8 cellular contexts compared by ENCODE assay signal in genomic region chr11:31509017-31509411, GRCh38. TPM values are rescaled to one million over a fixed set of nuclear protein-coding genes. Genes with fewer than 3 reads are reported as not detected.
DNase-seq lines count a peak whose midpoint lies in the region; ATAC-seq and TF ChIP-seq lines count a peak whose summit lies in the region.

No MANE protein-coding gene starts in this region.

- TF ChIP-seq CTCF in fibroblast of mammary gland (conservative IDR thresholded peaks at IDR 0.05; ENCODE audit: control insufficient read depth, insufficient read depth, low read depth, low read length) = no peak
- no peak for TF ChIP-seq CTCF in parathyroid adenoma (IDR thresholded peaks at IDR 0.05)

- H3K27me3 Mint-ChIP-seq in activated T-cell treated with anti-CD3 and anti-CD28 coated beads, Interleukin-2, amount 50 U/mL, for 72 hours (ENCODE audit: low read depth) = no peaks in the 10 kb centered on the region

- H3K36me3 ChIP-seq in SK-N-MC (ENCODE audit: insufficient read depth, low read length) (peaks cover 7% of the 10 kb centered on the region; the same call in 1 of the 2 replicates), parathyroid adenoma (ENCODE audit: control insufficient read depth, insufficient read depth, low read length) (no peaks in the 10 kb centered on the region)

- H3K4me1 Mint-ChIP-seq in activated T-cell treated with anti-CD3 and anti-CD28 coated beads, Interleukin-2, amount 50 U/mL, for 72 hours (ENCODE audit: low read depth) = peaks cover 49% of the 10 kb centered on the region

- peak; percentile 3 to 7 for DNase-seq in activated T-cell treated with anti-CD3 and anti-CD28 coated beads, Interleukin-2, amount 50 U/mL, for 72 hours
- DNase-seq in activated T-cell treated with anti-CD3 and anti-CD28 coated beads for 4 hours (no peak), SK-N-MC (ENCODE audit: low read depth, low spot score) (no peak), fibroblast of mammary gland (ENCODE audit: low read depth) (no peak), NCI-H774 (lab: John Stamatoyannopoulos, UW) (no peak)

- peak overlapping the region; percentile 77 for H3K4me2 ChIP-seq in parathyroid adenoma (ENCODE audit: low read length)

- H3K27ac ChIP-seq in SK-N-MC = no peak overlapping the region
- H3K27ac ChIP-seq in parathyroid adenoma = peak overlapping the region; percentile 60

- no peaks in the 10 kb centered on the region for H3K9me3 Mint-ChIP-seq in activated T-cell treated with anti-CD3 and anti-CD28 coated beads, Interleukin-2, amount 50 U/mL, for 72 hours

- peaks cover 0 to 8% of the 10 kb centered on the region in 2 donors for H3K36me3 Mint-ChIP-seq in activated T-cell treated with anti-CD3 and anti-CD28 coated beads, Interleukin-2, amount 50 U/mL, for 72 hours (ENCODE audit: insufficient read depth in 2 of 2)

- H3K9me3 ChIP-seq in SK-N-MC (ENCODE audit: low read depth, low read length) = no peaks in the 10 kb centered on the region
- no peaks in the 10 kb centered on the region for H3K9me3 ChIP-seq in parathyroid adenoma (ENCODE audit: control insufficient read depth, low read length)

- H3K27ac Mint-ChIP-seq in activated T-cell treated with anti-CD3 and anti-CD28 coated beads, Interleukin-2, amount 50 U/mL, for 72 hours = peak overlapping the region; percentile 99

- H3K4me3 Mint-ChIP-seq in activated T-cell treated with anti-CD3 and anti-CD28 coated beads, Interleukin-2, amount 50 U/mL, for 72 hours = peak overlapping the region; percentile 98 to 99

- H2AFZ ChIP-seq in parathyroid adenoma = peak overlapping the region; percentile 87

- peak; percentile 5 to 8 for ATAC-seq in activated T-cell treated with anti-CD3 and anti-CD28 coated beads, Interleukin-2, amount 50 U/mL, for 72 hours (replicated peaks in 1 of 2)
- ATAC-seq in HG02763 (IDR thresholded peaks at IDR 0.05; ENCODE audit: unreplicated experiment) (peak; percentile 2), esophagus mucosa (no peak)

- H3K4me1 ChIP-seq in parathyroid adenoma = peaks cover 2% of the 10 kb centered on the region

- H3K4me3 ChIP-seq in SK-N-MC (peak overlapping the region; percentile 98), fibroblast of mammary gland (ENCODE audit: control insufficient read depth, low read depth, low read length) (peak overlapping the region; percentile 91), parathyroid adenoma (ENCODE audit: low read depth, low read length) (peak overlapping the region; percentile 95)

- peak overlapping the region; percentile 88 for H3K9ac ChIP-seq in SK-N-MC (ENCODE audit: insufficient read length)
- no peak overlapping the region for H3K9ac ChIP-seq in parathyroid adenoma

- H3K79me2 ChIP-seq in parathyroid adenoma = peaks cover 7% of the 10 kb centered on the region

- H3K27me3 ChIP-seq in parathyroid adenoma (ENCODE audit: control insufficient read depth, insufficient read depth, low read length) = no peaks in the 10 kb centered on the region

RNA-seq across cellular contexts. Expression of gene IMMP1L, which starts 0.4 kb away (rescaled TPM):
- total RNA-seq in activated T-cell treated with anti-CD3 and anti-CD28 coated beads, Interleukin-2, amount 50 U/mL, for 72 hours = 10 to 100 TPM; 27.0 to 33.3 TPM
- 12.5 TPM for total RNA-seq in esophagus mucosa

RNA-seq across cellular contexts. Expression of gene ELP4, which starts 0.6 kb away (rescaled TPM):
- 10 to 100 TPM; 22.7 to 30.0 TPM for total RNA-seq in activated T-cell treated with anti-CD3 and anti-CD28 coated beads, Interleukin-2, amount 50 U/mL, for 72 hours
- 15.1 TPM for total RNA-seq in esophagus mucosa

Comparison
In these comparisons a context has a peak if more than half of its experiments do, and no peak if none do; other contexts are left out.
1. DNase-seq: peak in activated T-cell treated with anti-CD3 and anti-CD28 coated beads, Interleukin-2, amount 50 U/mL, for 72 hours (2 of 2); none in activated T-cell treated with anti-CD3 and anti-CD28 coated beads for 4 hours (single experiment), SK-N-MC (single experiment), fibroblast of mammary gland (single experiment) and NCI-H774 (single experiment).
2. Peak in every context shown above with its lines, with median percentiles within 50 percentile points of each other: H3K4me3 ChIP-seq.